8 cellular contexts compared by ENCODE assay signal in genomic region chr6:137313928-137314855, GRCh38.
DNase-seq lines count a peak whose midpoint lies in the region; ATAC-seq and TF ChIP-seq lines count a peak whose summit lies in the region.

No MANE protein-coding gene starts in this region.

- no peaks in the 10 kb centered on the region for H3K36me3 ChIP-seq in endodermal cell (ENCODE audit: control insufficient read depth, insufficient read depth, low read length)

- H3K4me3 Mint-ChIP-seq in endodermal cell = no peak overlapping the region

- H3K9me3 ChIP-seq in endodermal cell (ENCODE audit: control insufficient read depth, low read length) = no peaks in the 10 kb centered on the region

- H3K4me3 ChIP-seq in endodermal cell (ENCODE audit: low read length) = no peak overlapping the region

- H3K4me1 ChIP-seq in endodermal cell (ENCODE audit: control insufficient read depth, insufficient read depth, low read length) = no peaks in the 10 kb centered on the region

- no peaks in the 10 kb centered on the region for H3K36me3 Mint-ChIP-seq in endodermal cell (ENCODE audit: low read depth)

- H3K27me3 Mint-ChIP-seq in endodermal cell (ENCODE audit: insufficient read depth) = no peaks in the 10 kb centered on the region

- H3K27ac Mint-ChIP-seq in endodermal cell = no peak overlapping the region

- no peaks in the 10 kb centered on the region for H3K27me3 ChIP-seq in endodermal cell (ENCODE audit: control insufficient read depth, insufficient read depth, low read length, poor library complexity, severe bottlenecking)

- no peak overlapping the region for H3K9ac ChIP-seq in endodermal cell (ENCODE audit: extremely low read depth, low read length, poor library complexity, severe bottlenecking)

- peak; percentile 86 for TF ChIP-seq CTCF in endodermal cell (conservative IDR thresholded peaks at IDR 0.05)

- peaks cover 8% of the 10 kb centered on the region for H3K4me1 Mint-ChIP-seq in endodermal cell

- ATAC-seq in HG03139 (IDR thresholded peaks at IDR 0.05; ENCODE audit: unreplicated experiment) = no peak

- peak; percentile 12 for DNase-seq in DMS153 (lab: John Stamatoyannopoulos, UW)
- peak; percentile 66 for DNase-seq in HK-2 (ENCODE audit: unreplicated experiment)
- peak; percentile 66 to 76 for DNase-seq in NOMO-1 (lab: John Stamatoyannopoulos, UW; ENCODE audit: unreplicated experiment in 2 of 2)
- peak; percentile 39 to 46 for DNase-seq in activated CD8-positive, alpha-beta memory T cell treated with anti-CD3 and anti-CD28 coated beads for 4 hours (ENCODE audit: low read depth in 2 of 2)
- peak; percentile 89 for DNase-seq in endodermal cell
- DNase-seq in middle frontal gyrus (ENCODE audit: extremely low spot score, low spot score) = peak; percentile 55
- peak; percentile 49 to 52 for DNase-seq in stimulated activated CD8-positive, alpha-beta memory T cell treated with anti-CD3 and anti-CD28 coated beads, Interleukin-2, amount 100 ng/mL, for 48 hours (ENCODE audit: low read depth in 2 of 2)

- 31 to 36% methylated on average over 8 to 11 of the region's 11 CpGs for WGBS in endodermal cell (ENCODE audit: insufficient coverage in 1 of 2, insufficient read length in 1 of 2), 2 experiments

- no peak overlapping the region for H3K27ac ChIP-seq in endodermal cell (ENCODE audit: low read depth, low read length)

- H3K9me3 Mint-ChIP-seq in endodermal cell = no peaks in the 10 kb centered on the region

Comparison
In these comparisons a context has a peak if more than half of its experiments do, and no peak if none do; other contexts are left out.
1. DNase-seq: peak in every context shown above with its lines; median percentile 89 in endodermal cell; 71 in NOMO-1; 66 in HK-2; 55 in middle frontal gyrus; 50 in stimulated activated CD8-positive, alpha-beta memory T cell treated with anti-CD3 and anti-CD28 coated beads, Interleukin-2, amount 100 ng/mL, for 48 hours; 42 in activated CD8-positive, alpha-beta memory T cell treated with anti-CD3 and anti-CD28 coated beads for 4 hours; 12 in DMS153.